ENCODE assay signal across 14 cellular contexts in the genomic region with DNA sequence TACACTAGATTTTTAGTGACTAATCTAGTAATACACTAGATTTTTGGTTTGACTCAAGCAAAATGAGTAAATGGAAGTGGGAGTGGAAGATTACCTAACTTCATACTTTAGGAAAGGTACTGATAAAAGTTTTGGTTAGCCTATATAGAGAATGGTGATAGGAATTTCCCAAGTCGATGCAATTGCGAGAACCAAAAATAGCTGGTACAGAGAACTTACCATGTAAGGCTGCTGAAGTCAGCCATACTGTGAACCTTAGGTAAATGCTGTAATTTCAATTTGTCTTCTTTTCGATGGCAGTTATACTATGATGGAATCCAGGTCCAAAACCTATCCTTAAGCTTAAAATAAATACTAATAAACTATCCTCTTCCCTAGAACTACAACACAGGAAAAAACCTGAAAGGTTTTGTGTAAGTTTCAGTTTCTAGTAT. TPM values are rescaled to one million over a fixed set of nuclear protein-coding genes. Genes with fewer than 3 reads are reported as not detected.
DNase-seq lines count a peak whose midpoint lies in the region; ATAC-seq, FAIRE-seq and TF ChIP-seq lines count a peak whose summit lies in the region.
"Had no signal": no experiment of that assay in that cellular context is flagged by ENCODE, and none has a peak within 500 bp of the region (broad histone marks: within the 10 kb centered on the region; RNA-seq: fewer than 3 reads in every experiment).

No MANE protein-coding gene starts in this region.

- intact Hi-C loops in HepG2 (cut with micrococcal nuclease; ENCODE audit: unreplicated experiment) = no loop called here
- intact Hi-C loops in right lobe of liver (cut with DNase I) = no loop called here
- intact Hi-C loops in activated CD8-positive, alpha-beta T cell treated with anti-CD3 and anti-CD28 coated beads for 36 hours (cut with micrococcal nuclease) = no loop called here
- intact Hi-C loops in vagina (cut with DNase I) = no loop called here

- no peaks in the 10 kb centered on the region for H3K27me3 Mint-ChIP-seq in activated CD8-positive, alpha-beta T cell treated with anti-CD3 and anti-CD28 coated beads for 36 hours
- no peaks in the 10 kb centered on the region for H3K27me3 Mint-ChIP-seq in memory B cell

- peak overlapping the region; percentile 83 for H3K27ac Mint-ChIP-seq in activated CD8-positive, alpha-beta T cell treated with anti-CD3 and anti-CD28 coated beads for 36 hours
- H3K27ac Mint-ChIP-seq in memory B cell = peak overlapping the region; percentile 75

- H3K9me3 ChIP-seq in HepG2 (ENCODE audit: low read length) (no peaks in the 10 kb centered on the region), right lobe of liver (no peaks in the 10 kb centered on the region), vagina (no peaks in the 10 kb centered on the region)

- peaks cover 0 to 9% of the 10 kb centered on the region in 2 experiments; a peak in 4 of 5 replicates for H3K36me3 ChIP-seq in HepG2 (replicated peaks in 1 of 2; ENCODE audit: control insufficient read depth in 1 of 2, insufficient read depth in 2 of 2, low read length in 2 of 2)
- peaks cover 0 to 19% (median under 1%) of the 10 kb centered on the region in 4 donors for H3K36me3 ChIP-seq in right lobe of liver
- peaks cover 0 to 37% of the 10 kb centered on the region in 2 donors for H3K36me3 ChIP-seq in vagina

- no peak overlapping the region for H2AFZ ChIP-seq in HepG2 (ENCODE audit: low read length)

- H3K27me3 ChIP-seq in HepG2 (ENCODE audit: control insufficient read depth in 1 of 2, insufficient read depth in 2 of 2, low read length in 2 of 2) (peaks cover 0 to 4% of the 10 kb centered on the region in 2 experiments; a peak in 1 of 5 replicates), right lobe of liver (no peaks in the 10 kb centered on the region), vagina (no peaks in the 10 kb centered on the region)

- H3K4me3 ChIP-seq in HepG2 (replicated peaks in 1 of 3; ENCODE audit: insufficient read depth in 1 of 3, low read depth in 2 of 3, low read length in 3 of 3) (no peak overlapping the region), right lobe of liver (no peak overlapping the region), vagina (no peak overlapping the region)

- peak; percentile 10 to 26; a peak in 1 of 4 replicates for TF ChIP-seq POLR2A in HepG2 (IDR thresholded peaks at IDR 0.05; ENCODE audit: insufficient read depth in 1 of 2, low read depth in 2 of 2, low read length in 2 of 2)
- TF ChIP-seq POLR2A in right lobe of liver (IDR thresholded peaks at IDR 0.05) = no peak
- no peak for TF ChIP-seq POLR2A in vagina (IDR thresholded peaks at IDR 0.05)

- no peak for DNase-seq in HepG2 (ENCODE audit: low spot score)
- no peak for DNase-seq in right lobe of liver
- DNase-seq in activated CD8-positive, alpha-beta T cell treated with anti-CD3 and anti-CD28 coated beads for 36 hours = no peak
- DNase-seq in memory B cell (ENCODE audit: low spot score in 2 of 2) = no peak
- DNase-seq in vagina (ENCODE audit: extremely low spot score in 2 of 2) = no peak
- DNase-seq in NCI-H146 treated with DMSO at 0.1 percent for 48 hours (lab: John Stamatoyannopoulos, UW; ENCODE audit: unreplicated experiment) = no peak
- DNase-seq: amygdala; hypothalamus; NCI-H1436 treated with DMSO at 0.1 percent for 48 hours; posterior cingulate gyrus; stimulated activated CD8-positive, alpha-beta memory T cell treated with anti-CD3 and anti-CD28 coated beads, Interleukin-4, amount 100 ng/mL, for 48 hours had no signal

- POLR2A ChIA-PET in HepG2 (lab: Yijun Ruan, JAX) = interaction anchor here (0.6 to 2.7 kb wide), 9 partner anchors 8 to 186 kb away, joined by 3 to 21 read pairs (median 5); partner anchors contain the start of genes PITHD1 and SRSF10
- POLR2A ChIA-PET in activated CD8-positive, alpha-beta T cell treated with anti-CD3 and anti-CD28 coated beads for 36 hours (lab: Charles Lee) = interaction anchor here (1.0 to 8.7 kb wide), 5 partner anchors 8 to 139 kb away, joined by 3 to 128 read pairs (median 4); partner anchors contain the start of genes HMGCL and SRSF10

- in situ Hi-C loops in HepG2 (cut with HindIII; ENCODE audit: extremely low pct_ligation_motif_present, low pct_unique_long_range_greater_than_20kb) = no loop called here

- H3K4me2 ChIP-seq in HepG2 (ENCODE audit: low read depth, low read length) = no peak overlapping the region

- no peaks in the 10 kb centered on the region for H3K9me3 Mint-ChIP-seq in activated CD8-positive, alpha-beta T cell treated with anti-CD3 and anti-CD28 coated beads for 36 hours
- H3K9me3 Mint-ChIP-seq in memory B cell = no peaks in the 10 kb centered on the region

- peak overlapping the region; percentile 38 for H3K4me3 Mint-ChIP-seq in activated CD8-positive, alpha-beta T cell treated with anti-CD3 and anti-CD28 coated beads for 36 hours
- no peak overlapping the region for H3K4me3 Mint-ChIP-seq in memory B cell

- H3K36me3 Mint-ChIP-seq in activated CD8-positive, alpha-beta T cell treated with anti-CD3 and anti-CD28 coated beads for 36 hours (ENCODE audit: low read depth) = peaks cover 67% of the 10 kb centered on the region
- peaks cover 17% of the 10 kb centered on the region for H3K36me3 Mint-ChIP-seq in memory B cell

- TF ChIP-seq EP300 in HepG2 (IDR thresholded peaks at IDR 0.05; ENCODE audit: low read depth in 2 of 2, low read length in 2 of 2) (no peak), HepG2 (CRISPR knock-in tag; IDR thresholded peaks at IDR 0.05; ENCODE audit: borderline replicate concordance) (no peak)

- H3K4me1 ChIP-seq in HepG2 (ENCODE audit: insufficient read depth, low read length) = no peaks in the 10 kb centered on the region
- H3K4me1 ChIP-seq in right lobe of liver = peaks cover 0 to 28% (median 4%) of the 10 kb centered on the region in 4 donors
- H3K4me1 ChIP-seq in vagina = peaks cover 37% of the 10 kb centered on the region

- H4K20me1 ChIP-seq in HepG2 (ENCODE audit: insufficient read depth, low read length) = peaks cover 21% of the 10 kb centered on the region; the same call in 1 of the 2 replicates

- no peak for TF ChIP-seq RAD21 in HepG2 (CRISPR knock-in tag; IDR thresholded peaks at IDR 0.05)

- no peak overlapping the region for H3K9ac ChIP-seq in HepG2 (ENCODE audit: insufficient read depth, low read depth, low read length)

- FAIRE-seq in HepG2 (lab: Jason Lieb, UNC) = no peak

- peaks cover 66% of the 10 kb centered on the region for H3K4me1 Mint-ChIP-seq in activated CD8-positive, alpha-beta T cell treated with anti-CD3 and anti-CD28 coated beads for 36 hours (ENCODE audit: low read depth)
- H3K4me1 Mint-ChIP-seq in memory B cell = peaks cover 16% of the 10 kb centered on the region

- no TSS peak for BruUV-seq in HepG2 (replicated peaks; lab: Mats Ljungman, UMichigan)

- CTCF ChIA-PET in HepG2 (lab: Yijun Ruan, JAX; ENCODE audit: low intra/inter-chr PET ratio, low total read pairs) = no interaction called here
- CTCF ChIA-PET in activated CD8-positive, alpha-beta T cell treated with anti-CD3 and anti-CD28 coated beads for 36 hours (lab: Charles Lee) = interaction anchor here (1.3 to 1.4 kb wide), 2 partner anchors 12 to 154 kb away, joined by 4 to 6 read pairs; no protein-coding TSS in a partner anchor

- ATAC-seq in HepG2 (no peak), right lobe of liver (no peak), memory B cell (ENCODE audit: low read depth) (no peak), HG02870 (IDR thresholded peaks at IDR 0.05; ENCODE audit: unreplicated experiment) (no peak), GM18909 (IDR thresholded peaks at IDR 0.05; ENCODE audit: poor library complexity, unreplicated experiment) (no peak)
- ATAC-seq in activated CD8-positive, alpha-beta T cell treated with anti-CD3 and anti-CD28 coated beads for 36 hours = no peak

- H3K27ac ChIP-seq in HepG2 (ENCODE audit: extremely low read length, insufficient read depth, low read length) (no peak overlapping the region), right lobe of liver (no peak overlapping the region), vagina (peak overlapping the region; percentile 63)

- peaks cover 26% of the 10 kb centered on the region for H3K79me2 ChIP-seq in HepG2 (ENCODE audit: insufficient read depth, low read length)

- TF ChIP-seq CTCF in HepG2 (CRISPR knock-in tag; IDR thresholded peaks at IDR 0.05) (no peak), right lobe of liver (IDR thresholded peaks at IDR 0.05) (no peak), vagina (IDR thresholded peaks at IDR 0.05) (no peak)
- TF ChIP-seq CTCF in activated CD8-positive, alpha-beta T cell treated with anti-CD3 and anti-CD28 coated beads for 36 hours (IDR thresholded peaks at IDR 0.05) = no peak

- WGBS in HepG2 (ENCODE audit: low lambda C conversion rate) = 95% methylated on average over 3 of the region's 3 CpGs
- 82% methylated on average over 3 of the region's 3 CpGs for WGBS in right lobe of liver (ENCODE audit: insufficient coverage, low coverage, low lambda C conversion rate, missing lambda C conversion rate)

RNA-seq across cellular contexts. Expression of gene PNRC2, which starts 4.6 kb away (rescaled TPM):
- total RNA-seq in HepG2 (2016; rRNA removed; fragmentation: Illumina TruSeq; extraction: Trizol) (97.5 and 159 TPM in 2 replicates), right lobe of liver (10 to 100 TPM; 24.3 to 41.2 (median 33.4) TPM), vagina (92.8 TPM)
- total RNA-seq in HepG2 (2016; cell fraction: cytosol; rRNA removed; fragmentation: Illumina TruSeq; extraction: Trizol; ENCODE audit: low read depth) = 18.3 and 19.0 TPM in 2 replicates
- 101 and 179 TPM in 2 replicates for total RNA-seq in HepG2 (2016; cell fraction: insoluble cytoplasmic fraction; rRNA removed; fragmentation: Illumina TruSeq; extraction: Trizol)
- total RNA-seq in HepG2 (2016; cell fraction: membrane; rRNA removed; fragmentation: Illumina TruSeq; extraction: Trizol) = 54.8 and 63.8 TPM in 2 replicates
- 74.0 and 87.3 TPM in 2 replicates for total RNA-seq in HepG2 (2016; cell fraction: nucleus; rRNA removed; fragmentation: Illumina TruSeq; extraction: Trizol)
- polyA plus RNA-seq in HepG2 (2011; rRNA removed) = 53.3 and 74.9 TPM in 2 replicates
- polyA plus RNA-seq in HepG2 (2011; cell fraction: cytosol; rRNA removed) = 64.3 and 67.0 TPM in 2 replicates
- 36.2 and 45.0 TPM in 2 replicates for polyA plus RNA-seq in HepG2 (2011; cell fraction: nucleus; rRNA removed)
- polyA plus RNA-seq in HepG2 (2012) = 62.0 and 72.8 TPM in 2 replicates
- polyA plus RNA-seq in HepG2 (2016; cell fraction: cytosol; fragmentation: Illumina TruSeq; extraction: Trizol; ENCODE audit: low read depth) = 10.2 and 11.9 TPM in 2 replicates
- polyA plus RNA-seq in HepG2 (2016; cell fraction: insoluble cytoplasmic fraction; fragmentation: Illumina TruSeq; extraction: Trizol; ENCODE audit: low read depth) = 149 and 168 TPM in 2 replicates
- 36.4 and 37.2 TPM in 2 replicates for polyA plus RNA-seq in HepG2 (2016; cell fraction: membrane; fragmentation: Illumina TruSeq; extraction: Trizol; ENCODE audit: low read depth)
- polyA plus RNA-seq in HepG2 (2016; cell fraction: nucleus; fragmentation: Illumina TruSeq; extraction: Trizol; ENCODE audit: insufficient read depth, low read depth) = 100 and 101 TPM in 2 replicates
- polyA minus RNA-seq in HepG2 (2011; rRNA and poly(A)+ RNA removed; ENCODE audit: low replicate concordance) = 64.4 and 79.4 TPM in 2 replicates
- polyA minus RNA-seq in HepG2 (2011; cell fraction: cytosol; rRNA and poly(A)+ RNA removed) = 46.1 and 65.6 TPM in 2 replicates
- 53.8 and 57.3 TPM in 2 replicates for polyA minus RNA-seq in HepG2 (2011; cell fraction: nucleus; rRNA and poly(A)+ RNA removed)
- 100 to 1,000 TPM; 130 to 133 TPM for total RNA-seq in activated CD8-positive, alpha-beta T cell treated with anti-CD3 and anti-CD28 coated beads for 36 hours

RNA-seq across cellular contexts. Expression of gene SRSF10, which starts 15.9 kb away (rescaled TPM):
- total RNA-seq in HepG2 (2016; rRNA removed; fragmentation: Illumina TruSeq; extraction: Trizol) = 156 and 186 TPM in 2 replicates
- 14.0 and 16.3 TPM in 2 replicates for total RNA-seq in HepG2 (2016; cell fraction: cytosol; rRNA removed; fragmentation: Illumina TruSeq; extraction: Trizol; ENCODE audit: low read depth)
- total RNA-seq in HepG2 (2016; cell fraction: insoluble cytoplasmic fraction; rRNA removed; fragmentation: Illumina TruSeq; extraction: Trizol) = 155 and 183 TPM in 2 replicates
- 44.1 and 51.2 TPM in 2 replicates for total RNA-seq in HepG2 (2016; cell fraction: membrane; rRNA removed; fragmentation: Illumina TruSeq; extraction: Trizol)
- 358 and 375 TPM in 2 replicates for total RNA-seq in HepG2 (2016; cell fraction: nucleus; rRNA removed; fragmentation: Illumina TruSeq; extraction: Trizol)
- 98.2 and 126 TPM in 2 replicates for polyA plus RNA-seq in HepG2 (2011; rRNA removed)
- polyA plus RNA-seq in HepG2 (2011; cell fraction: cytosol; rRNA removed) = 56.6 and 58.5 TPM in 2 replicates
- 190 and 202 TPM in 2 replicates for polyA plus RNA-seq in HepG2 (2011; cell fraction: nucleus; rRNA removed)
- polyA plus RNA-seq in HepG2 (2012) = 75.4 and 108 TPM in 2 replicates
- 14.3 and 14.6 TPM in 2 replicates for polyA plus RNA-seq in HepG2 (2016; cell fraction: cytosol; fragmentation: Illumina TruSeq; extraction: Trizol; ENCODE audit: low read depth)
- polyA plus RNA-seq in HepG2 (2016; cell fraction: insoluble cytoplasmic fraction; fragmentation: Illumina TruSeq; extraction: Trizol; ENCODE audit: low read depth) = 176 and 184 TPM in 2 replicates
- polyA plus RNA-seq in HepG2 (2016; cell fraction: membrane; fragmentation: Illumina TruSeq; extraction: Trizol; ENCODE audit: low read depth) = 31.3 and 32.4 TPM in 2 replicates
- polyA plus RNA-seq in HepG2 (2016; cell fraction: nucleus; fragmentation: Illumina TruSeq; extraction: Trizol; ENCODE audit: insufficient read depth, low read depth) = 441 and 449 TPM in 2 replicates
- polyA minus RNA-seq in HepG2 (2011; rRNA and poly(A)+ RNA removed; ENCODE audit: low replicate concordance) = 105 and 142 TPM in 2 replicates
- 33.1 and 43.0 TPM in 2 replicates for polyA minus RNA-seq in HepG2 (2011; cell fraction: cytosol; rRNA and poly(A)+ RNA removed)
- polyA minus RNA-seq in HepG2 (2011; cell fraction: nucleus; rRNA and poly(A)+ RNA removed) = 554 and 606 TPM in 2 replicates
- total RNA-seq in right lobe of liver = 10 to 100 TPM; 30.6 to 51.5 (median 43.1) TPM
- 100 to 1,000 TPM; 203 to 206 TPM for total RNA-seq in activated CD8-positive, alpha-beta T cell treated with anti-CD3 and anti-CD28 coated beads for 36 hours
- total RNA-seq in vagina = 72.4 TPM

RNA-seq across cellular contexts. Expression of gene CNR2, which starts 51.1 kb away (rescaled TPM):
- not detected in 2 replicates for total RNA-seq in HepG2 (2016; rRNA removed; fragmentation: Illumina TruSeq; extraction: Trizol)
- not detected in 2 replicates for total RNA-seq in HepG2 (2016; cell fraction: cytosol; rRNA removed; fragmentation: Illumina TruSeq; extraction: Trizol; ENCODE audit: low read depth)
- not detected in 2 replicates for total RNA-seq in HepG2 (2016; cell fraction: insoluble cytoplasmic fraction; rRNA removed; fragmentation: Illumina TruSeq; extraction: Trizol)
- total RNA-seq in HepG2 (2016; cell fraction: membrane; rRNA removed; fragmentation: Illumina TruSeq; extraction: Trizol) = not detected in 2 replicates
- total RNA-seq in HepG2 (2016; cell fraction: nucleus; rRNA removed; fragmentation: Illumina TruSeq; extraction: Trizol) = not detected in 2 replicates
- polyA plus RNA-seq in HepG2 (2011; rRNA removed) = not detected in 2 replicates
- polyA plus RNA-seq in HepG2 (2011; cell fraction: cytosol; rRNA removed) = not detected in 2 replicates
- polyA plus RNA-seq in HepG2 (2011; cell fraction: nucleus; rRNA removed) = not detected in 2 replicates
- polyA plus RNA-seq in HepG2 (2012) = not detected in 2 replicates
- polyA plus RNA-seq in HepG2 (2016; cell fraction: cytosol; fragmentation: Illumina TruSeq; extraction: Trizol; ENCODE audit: low read depth) = not detected in 2 replicates
- polyA plus RNA-seq in HepG2 (2016; cell fraction: insoluble cytoplasmic fraction; fragmentation: Illumina TruSeq; extraction: Trizol; ENCODE audit: low read depth) = not detected in 2 replicates
- polyA plus RNA-seq in HepG2 (2016; cell fraction: membrane; fragmentation: Illumina TruSeq; extraction: Trizol; ENCODE audit: low read depth) = not detected in 2 replicates
- polyA plus RNA-seq in HepG2 (2016; cell fraction: nucleus; fragmentation: Illumina TruSeq; extraction: Trizol; ENCODE audit: insufficient read depth, low read depth) = not detected in 2 replicates
- not detected in 2 replicates for polyA minus RNA-seq in HepG2 (2011; rRNA and poly(A)+ RNA removed; ENCODE audit: low replicate concordance)
- polyA minus RNA-seq in HepG2 (2011; cell fraction: cytosol; rRNA and poly(A)+ RNA removed) = not detected in 2 replicates
- not detected in 2 replicates for polyA minus RNA-seq in HepG2 (2011; cell fraction: nucleus; rRNA and poly(A)+ RNA removed)
- under 1 TPM in 4 of 6 experiments, not detected in 2; 0.04 to 0.07 (median 0.06) TPM for total RNA-seq in right lobe of liver
- under 1 TPM; 0.25 TPM for total RNA-seq in activated CD8-positive, alpha-beta T cell treated with anti-CD3 and anti-CD28 coated beads for 36 hours
- not detected for total RNA-seq in vagina
- total RNA-seq: Daoy had no signal

Comparison
In these comparisons a context has a peak if more than half of its experiments do, and no peak if none do; other contexts are left out.
1. POLR2A ChIP-seq: peak in HepG2 (2 of 2); none in right lobe of liver (single experiment) and vagina (0 of 2).